In the genomic region with DNA sequence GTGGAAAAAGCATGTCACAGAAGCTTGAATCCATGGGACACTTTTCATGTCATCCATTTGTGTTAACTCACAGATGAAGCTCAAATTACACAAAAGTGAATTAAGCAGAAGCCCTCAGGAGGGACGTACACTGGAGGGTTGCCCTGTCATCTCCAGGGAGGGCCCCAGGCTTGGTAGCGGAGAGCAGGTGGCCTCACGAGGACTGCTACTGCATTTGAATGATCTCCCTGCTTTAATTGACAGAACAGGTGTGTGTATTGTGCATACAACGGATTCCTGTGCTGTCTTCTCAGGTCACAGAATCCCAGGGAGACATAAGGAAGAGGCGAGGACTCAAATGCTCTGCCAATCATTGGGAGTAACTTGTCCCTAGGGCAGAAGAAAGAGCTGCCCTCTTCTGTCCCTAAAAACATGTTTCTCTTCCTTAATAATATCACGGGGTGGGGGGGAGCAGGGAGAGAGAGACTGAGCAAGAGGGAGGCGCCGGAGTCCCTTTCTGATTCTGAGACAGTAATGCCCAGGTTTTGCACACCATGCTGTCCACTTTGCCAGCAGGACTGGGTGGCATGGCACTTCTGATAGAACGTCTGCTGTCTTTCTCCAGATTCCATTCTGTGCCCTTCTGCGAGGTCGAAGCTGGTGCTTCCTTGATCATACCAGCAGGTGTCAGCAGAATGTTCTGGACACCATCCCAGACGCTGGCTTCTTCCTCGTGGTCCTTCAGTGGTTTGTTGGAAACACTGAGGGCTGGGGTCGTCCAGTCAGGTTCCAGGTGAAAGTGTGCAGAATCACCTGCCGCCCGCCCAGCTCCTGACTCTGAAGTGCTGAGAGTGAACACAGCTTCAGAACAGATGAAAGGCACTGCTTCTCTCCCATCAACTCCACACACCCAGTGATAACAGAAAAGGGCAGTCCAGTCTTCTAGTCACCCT, we compare ENCODE assay signal across 8 cellular contexts. TPM values are rescaled to one million over a fixed set of nuclear protein-coding genes. Genes with fewer than 3 reads are reported as not detected.
DNase-seq lines count a peak whose midpoint lies in the region; TF ChIP-seq lines count a peak whose summit lies in the region.

No MANE protein-coding gene starts in this region.

- no peaks in the 10 kb centered on the region for H3K4me1 ChIP-seq in GM23248 (ENCODE audit: insufficient read depth)

- H3K9me3 ChIP-seq in GM23248 (ENCODE audit: low read depth), result no peaks in the 10 kb centered on the region

- 7% methylated on average over 16 of the region's 16 CpGs for WGBS in GM23248 (ENCODE audit: low coverage in 1 of 2, low lambda C conversion rate in 2 of 2, missing lambda C conversion rate in 2 of 2), 2 experiments

- no peak overlapping the region for H3K27ac ChIP-seq in GM23248

- H3K27me3 ChIP-seq in GM23248 (replicated peaks; ENCODE audit: insufficient read depth), result peaks cover 45% of the 10 kb centered on the region

- no peaks in the 10 kb centered on the region for H3F3A ChIP-seq in GM23248 (ENCODE audit: insufficient read depth)

- H3K27ac Mint-ChIP-seq in endothelial cell (ENCODE audit: unreplicated experiment) (no peak overlapping the region), mesothelial cell of epicardium (no peak overlapping the region)

- H3K4me3 Mint-ChIP-seq in endothelial cell (ENCODE audit: unreplicated experiment) (no peak overlapping the region), mesothelial cell of epicardium (no peak overlapping the region)

- peak; percentile 43 for TF ChIP-seq CTCF in endothelial cell (IDR thresholded peaks at IDR 0.05; ENCODE audit: unreplicated experiment)
- peak; percentile 47 for TF ChIP-seq CTCF in mesothelial cell of epicardium (IDR thresholded peaks at IDR 0.05; ENCODE audit: unreplicated experiment)

- H3K4me1 Mint-ChIP-seq in endothelial cell (ENCODE audit: unreplicated experiment), result no peaks in the 10 kb centered on the region
- H3K4me1 Mint-ChIP-seq in mesothelial cell of epicardium, result no peaks in the 10 kb centered on the region

- peak; percentile 17 for DNase-seq in COR-L47 (lab: John Stamatoyannopoulos, UW)
- peak; percentile 72 for DNase-seq in GM23248
- peak; percentile 30 for DNase-seq in NCI-H2196 (lab: John Stamatoyannopoulos, UW; ENCODE audit: unreplicated experiment)
- peak; percentile 37 to 43 for DNase-seq in activated CD4-positive, alpha-beta T cell treated with anti-CD3 and anti-CD28 coated beads, Interleukin-2, amount 50 U/mL, for 4 hours
- peak; percentile 55 for DNase-seq in endothelial cell (ENCODE audit: low spot score)
- peak in 1 of 2 experiments; percentile 47 for DNase-seq in mesothelial cell of epicardium (ENCODE audit: low spot score in 2 of 2, unreplicated experiment in 2 of 2)
- DNase-seq in superior temporal gyrus (ENCODE audit: extremely low spot score), result peak; percentile 84
- DNase-seq in NCI-H2081 treated with DMSO at 0.1 percent for 48 hours (lab: John Stamatoyannopoulos, UW), result no peak

- no peak overlapping the region for H3K4me3 ChIP-seq in GM23248

- H3K36me3 ChIP-seq in GM23248 (ENCODE audit: low read depth), result no peaks in the 10 kb centered on the region

- H3K9me2 ChIP-seq in GM23248 (ENCODE audit: insufficient read depth), result no peaks in the 10 kb centered on the region

- no peaks in the 10 kb centered on the region for H3K79me2 ChIP-seq in GM23248 (ENCODE audit: insufficient read depth)

- no peak overlapping the region for H2AFZ ChIP-seq in GM23248

- no peak overlapping the region for H3K4me2 ChIP-seq in GM23248 (ENCODE audit: unreplicated experiment)

- no peak overlapping the region for H3K9ac ChIP-seq in GM23248

- peaks cover 3% of the 10 kb centered on the region for H3K27me3 Mint-ChIP-seq in endothelial cell (ENCODE audit: unreplicated experiment)
- H3K27me3 Mint-ChIP-seq in mesothelial cell of epicardium (ENCODE audit: low read depth), result peaks cover 60% of the 10 kb centered on the region

- no peaks in the 10 kb centered on the region for H3K36me3 Mint-ChIP-seq in endothelial cell (ENCODE audit: low read depth, unreplicated experiment)
- H3K36me3 Mint-ChIP-seq in mesothelial cell of epicardium, result no peaks in the 10 kb centered on the region

- in situ Hi-C loops in GM23248 (cut with MboI), result loop anchor here (10.0 kb wide), 1 partner anchor 172 kb away; no protein-coding TSS in a partner anchor

- no peaks in the 10 kb centered on the region for H4K20me1 ChIP-seq in GM23248 (ENCODE audit: insufficient read depth)

- no peaks in the 10 kb centered on the region for H3K9me3 Mint-ChIP-seq in endothelial cell (ENCODE audit: unreplicated experiment)
- H3K9me3 Mint-ChIP-seq in mesothelial cell of epicardium, result no peaks in the 10 kb centered on the region

RNA-seq across cellular contexts. Expression of a gene that starts 26.1 kb away (rescaled TPM):
- total RNA-seq in GM23248 (2014; rRNA removed; shearing (Covaris generic)), result 0.11 TPM in 1 of 2 replicates, not detected in the other
- 0.28 TPM in 1 of 2 replicates, not detected in the other for polyA plus RNA-seq in GM23248 (2016; fragmentation: Nextera tagmentation; extraction: Ambion mirVana)
- 1.3 TPM for total RNA-seq in endothelial cell (ENCODE audit: unreplicated experiment)
- total RNA-seq in mesothelial cell of epicardium, result 1.5 to 1.6 TPM (median 1.5 TPM) in 3 replicates
